17 cellular contexts compared by ENCODE assay signal in the genomic region with DNA sequence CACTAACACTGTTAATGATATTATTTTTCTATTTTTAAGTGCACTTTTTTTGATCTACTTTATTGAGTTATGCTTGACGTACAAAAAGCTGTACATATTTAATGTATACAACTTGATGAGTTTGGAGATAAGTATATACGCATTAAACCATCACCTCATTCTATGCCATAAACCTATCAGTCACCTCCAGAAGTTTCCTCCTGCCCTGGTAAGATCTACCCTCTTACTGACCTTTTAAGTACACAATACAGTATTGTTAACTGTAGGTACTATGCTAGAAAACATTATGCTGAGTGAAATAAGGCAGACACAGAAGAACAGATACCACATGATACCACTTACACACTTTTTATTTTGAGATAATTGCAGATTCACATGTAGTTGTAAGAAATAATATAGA.
"Had no signal": no experiment of that assay in that cellular context is flagged by ENCODE, and none has a peak within 500 bp of the region (broad histone marks: within the 10 kb centered on the region; RNA-seq: fewer than 3 reads in every experiment).

No MANE protein-coding gene starts in this region.

- H3K27ac Mint-ChIP-seq: dendritic cell treated with granulocyte-macrophage colony-stimulating factor and Interleukin-4, amounts not matched to agents 40 ng/mL and 50 ng/mL, for 4 days; immature natural killer cell; nephron progenitor cell; stimulated activated memory B cell treated with anti-CD40 and anti-IgM and Interleukin-4, amounts not matched to agents 10 μg/mL and 1 μg/mL and 100 μg/mL, for 72 hours; stimulated activated naive CD8-positive, alpha-beta T cell treated with anti-CD3 and anti-CD28 coated beads, Interleukin-15, Interleukin-2, amounts not matched to agents 100 ng/mL and 50 ng/mL, for 24 hours had no signal

- ATAC-seq: effector memory CD8-positive, alpha-beta T cell; naive thymus-derived CD4-positive, alpha-beta T cell; psoas muscle; right lobe of liver; stimulated activated memory B cell treated with anti-CD40 and anti-IgM and Interleukin-4, amounts not matched to agents 10 μg/mL and 1 μg/mL and 100 μg/mL, for 72 hours; upper lobe of right lung had no signal

- H3K4me1 Mint-ChIP-seq: immature natural killer cell; naive thymus-derived CD4-positive, alpha-beta T cell; nephron progenitor cell; stimulated activated memory B cell treated with anti-CD40 and anti-IgM and Interleukin-4, amounts not matched to agents 10 μg/mL and 1 μg/mL and 100 μg/mL, for 72 hours had no signal

- H3K27me3 Mint-ChIP-seq: dendritic cell treated with granulocyte-macrophage colony-stimulating factor and Interleukin-4, amounts not matched to agents 40 ng/mL and 50 ng/mL, for 4 days; effector memory CD8-positive, alpha-beta T cell; naive thymus-derived CD4-positive, alpha-beta T cell; stimulated activated memory B cell treated with anti-CD40 and anti-IgM and Interleukin-4, amounts not matched to agents 10 μg/mL and 1 μg/mL and 100 μg/mL, for 72 hours; stimulated activated naive CD8-positive, alpha-beta T cell treated with anti-CD3 and anti-CD28 coated beads, Interleukin-15, Interleukin-2, amounts not matched to agents 100 ng/mL and 50 ng/mL, for 24 hours had no signal

- DNase-seq: effector memory CD8-positive, alpha-beta T cell; esophagus squamous epithelium; foreskin fibroblast; immature natural killer cell; kidney; mesendoderm; naive thymus-derived CD4-positive, alpha-beta T cell; nephron progenitor cell; psoas muscle; retina; right lobe of liver; stimulated activated CD4-positive, alpha-beta T cell treated with anti-CD3 and anti-CD28 coated beads, Interleukin-4, amount 100 ng/mL, for 24 hours; tibial artery; upper lobe of right lung had no signal

- H3K9me3 Mint-ChIP-seq: dendritic cell treated with granulocyte-macrophage colony-stimulating factor and Interleukin-4, amounts not matched to agents 40 ng/mL and 50 ng/mL, for 4 days; effector memory CD8-positive, alpha-beta T cell; immature natural killer cell; stimulated activated memory B cell treated with anti-CD40 and anti-IgM and Interleukin-4, amounts not matched to agents 10 μg/mL and 1 μg/mL and 100 μg/mL, for 72 hours; stimulated activated naive CD8-positive, alpha-beta T cell treated with anti-CD3 and anti-CD28 coated beads, Interleukin-15, Interleukin-2, amounts not matched to agents 100 ng/mL and 50 ng/mL, for 24 hours had no signal

- H3K4me3 Mint-ChIP-seq: dendritic cell treated with granulocyte-macrophage colony-stimulating factor and Interleukin-4, amounts not matched to agents 40 ng/mL and 50 ng/mL, for 4 days; effector memory CD8-positive, alpha-beta T cell; immature natural killer cell; naive thymus-derived CD4-positive, alpha-beta T cell; nephron progenitor cell; stimulated activated memory B cell treated with anti-CD40 and anti-IgM and Interleukin-4, amounts not matched to agents 10 μg/mL and 1 μg/mL and 100 μg/mL, for 72 hours; stimulated activated naive CD8-positive, alpha-beta T cell treated with anti-CD3 and anti-CD28 coated beads, Interleukin-15, Interleukin-2, amounts not matched to agents 100 ng/mL and 50 ng/mL, for 24 hours had no signal
